In genomic region chr19:18477974-18478373, GRCh38 we compare ENCODE assay signal across 8 cellular contexts. TPM values are rescaled to one million over a fixed set of nuclear protein-coding genes. Genes with fewer than 3 reads are reported as not detected.
DNase-seq lines count a peak whose midpoint lies in the region; ATAC-seq, FAIRE-seq and TF ChIP-seq lines count a peak whose summit lies in the region.

No MANE protein-coding gene starts in this region.

- H3K36me3 ChIP-seq in K562 (ENCODE audit: control insufficient read depth, insufficient read depth, low read length): no peaks in the 10 kb centered on the region; the same call in 2 of the 3 replicates

- intact Hi-C loops in K562 (cut with micrococcal nuclease): loop anchor here (5.0 kb wide), 1 partner anchor 114 kb away; no protein-coding TSS in a partner anchor
- intact Hi-C loops in natural killer cell (cut with micrococcal nuclease): loop anchor here (2.0 to 5.0 kb wide), 2 partner anchors 19 to 109 kb away; partner anchors contain the start of gene REX1BD

- H3K4me1 ChIP-seq in A549 (peaks cover 21% of the 10 kb centered on the region), K562 (replicated peaks in 1 of 2; ENCODE audit: control insufficient read depth in 2 of 2, insufficient read depth in 2 of 2, low read length in 2 of 2) (peaks cover 42 to 59% of the 10 kb centered on the region in 2 experiments)

- CTCF ChIA-PET in A549 (lab: Yijun Ruan, JAX) (interaction anchor here (0.6 to 6.7 kb wide), 4 partner anchors 8 to 397 kb away, joined by 3 to 30 read pairs (median 4); no protein-coding TSS in a partner anchor), K562 (lab: Yijun Ruan, JAX; ENCODE audit: low intra/inter-chr PET ratio) (no interaction called here)

- peaks cover 3% of the 10 kb centered on the region for H3K9me1 ChIP-seq in K562 (ENCODE audit: control insufficient read depth, insufficient read depth, low read length)

- H3K4me1 Mint-ChIP-seq in natural killer cell: peaks cover 68 to 87% of the 10 kb centered on the region in 2 donors

- H3K4me3 ChIP-seq in A549 (no peak overlapping the region), K562 (no peak overlapping the region)

- POLR2A ChIA-PET in A549 (lab: Yijun Ruan, JAX) (interaction anchor here (1.3 kb wide), 1 partner anchor 80 kb away, joined by 3 read pairs; the partner anchor contains the start of gene KXD1), K562 (lab: Yijun Ruan, JAX) (interaction anchor here (0.6 kb wide), 1 partner anchor 26 kb away, joined by 3 read pairs; no protein-coding TSS in a partner anchor)

- H3K79me2 ChIP-seq in K562 (ENCODE audit: control insufficient read depth, insufficient read depth, low read length): peaks cover 92% of the 10 kb centered on the region

- H2AFZ ChIP-seq in K562 (ENCODE audit: low read depth, low read length): no peak overlapping the region

- ATAC-seq in A549 (no peak), K562 (no peak), natural killer cell (peak in 2 of 3 donors; percentile 2 to 5)

- WGBS in A549 (ENCODE audit: missing lambda C conversion rate): 89% methylated on average over 8 of the region's 8 CpGs
- WGBS in K562 (ENCODE audit: insufficient coverage, low coverage, missing lambda C conversion rate): 86% methylated on average over 8 of the region's 8 CpGs

- H3K9me3 ChIP-seq in A549: no peaks in the 10 kb centered on the region
- no peaks in the 10 kb centered on the region for H3K9me3 ChIP-seq in K562 (replicated peaks; ENCODE audit: control insufficient read depth, insufficient read depth, low read depth, low read length)

- FAIRE-seq in A549 (lab: Jason Lieb, UNC): no peak
- peak; percentile 23 for FAIRE-seq in HTR-8/SVneo (lab: Jason Lieb, UNC)
- no peak for FAIRE-seq in K562 (lab: Jason Lieb, UNC)

- in situ Hi-C loops in K562 (cut with MboI): no loop called here

- TF ChIP-seq POLR2A in A549 (IDR thresholded peaks at IDR 0.05; ENCODE audit: low read length) (no peak), K562 (conservative IDR thresholded peaks at IDR 0.05) (no peak)

- H3K27ac Mint-ChIP-seq in natural killer cell: peak overlapping the region; percentile 93 to 99

- BruUV-seq in K562 (replicated peaks; lab: Mats Ljungman, UMichigan): no TSS peak

- TF ChIP-seq EP300 in A549 (IDR thresholded peaks at IDR 0.05): no peak
- TF ChIP-seq EP300 in K562 (IDR thresholded peaks at IDR 0.05; ENCODE audit: low read length): no peak

- TF ChIP-seq CTCF in A549 (IDR thresholded peaks at IDR 0.05) (no peak), K562 (IDR thresholded peaks at IDR 0.05 in 2 of 3, conservative IDR thresholded peaks at IDR 0.05 in 1 of 3; ENCODE audit: insufficient read depth in 2 of 3, low read depth in 1 of 3, low read length in 3 of 3) (no peak), natural killer cell (IDR thresholded peaks at IDR 0.05) (no peak)

- H3K27me3 Mint-ChIP-seq in natural killer cell (ENCODE audit: low read depth in 2 of 2): no peaks in the 10 kb centered on the region

- no peak for TF ChIP-seq RAD21 in A549 (conservative IDR thresholded peaks at IDR 0.05 in 1 of 2, IDR thresholded peaks at IDR 0.05 in 1 of 2)
- no peak for TF ChIP-seq RAD21 in K562 (CRISPR knock-in tag; conservative IDR thresholded peaks at IDR 0.05 in 1 of 2, IDR thresholded peaks at IDR 0.05 in 1 of 2)

- no peak for DNase-seq in A549 (ENCODE audit: low read depth in 1 of 2, low spot score in 1 of 2)
- no peak for DNase-seq in HTR-8/SVneo (ENCODE audit: insufficient read length, low spot score)
- DNase-seq in K562 (ENCODE audit: extremely low read depth in 1 of 4, low spot score in 3 of 4): no peak
- no peak for DNase-seq in natural killer cell
- DNase-seq in cerebellar nuclear complex (lab: John Stamatoyannopoulos, UW): no peak
- no peak for DNase-seq in NCI-H1092 (lab: John Stamatoyannopoulos, UW)
- no peak for DNase-seq in NCI-H774 (lab: John Stamatoyannopoulos, UW)
- no peak for DNase-seq in mucosa of gallbladder (ENCODE audit: low spot score)

- no peaks in the 10 kb centered on the region for H3K9me3 Mint-ChIP-seq in natural killer cell

- peak overlapping the region in 1 of 2 experiments; percentile 85; a peak in 3 of 4 replicates for H3K9ac ChIP-seq in K562 (ENCODE audit: insufficient read depth in 1 of 2, low read depth in 2 of 2, low read length in 2 of 2)

- H3K27ac ChIP-seq in A549 (peak overlapping the region; percentile 82 to 98), K562 (ENCODE audit: extremely low read depth, low read depth, low read length) (peak overlapping the region; percentile 51; the same call in 1 of the 3 replicates)

- H3K27me3 ChIP-seq in K562 (ENCODE audit: control insufficient read depth in 2 of 2, insufficient read depth in 2 of 2, low read length in 2 of 2): no peaks in the 10 kb centered on the region

- H3K4me2 ChIP-seq in A549 (no peak overlapping the region), K562 (ENCODE audit: insufficient read depth, low read length) (no peak overlapping the region)

- H3K36me3 Mint-ChIP-seq in natural killer cell: no peaks in the 10 kb centered on the region

- peaks cover 38% of the 10 kb centered on the region for H4K20me1 ChIP-seq in K562 (replicated peaks; ENCODE audit: control insufficient read depth, insufficient read depth, low read length)

- peak overlapping the region; percentile 47 for H3K4me3 Mint-ChIP-seq in natural killer cell

RNA-seq across cellular contexts. Expression of gene ISYNA1, which starts 40.0 kb away (rescaled TPM):
- polyA plus RNA-seq in A549 (2011; rRNA removed): 17.6 and 18.0 TPM in 2 replicates
- polyA plus RNA-seq in A549 (2012; cell fraction: cytosol; rRNA removed): 43.0 and 56.5 TPM in 2 replicates
- 199 and 307 TPM in 2 replicates for polyA plus RNA-seq in A549 (2012; cell fraction: nucleus; rRNA removed)
- 48.5 to 71.0 TPM (median 60.7 TPM) in 3 replicates for polyA plus RNA-seq in A549 (2017; fragmentation: RNase III; extraction: RNeasy Plus Mini Kit Qiagen cat#74134 plus additional on column Dnase treatment)
- 17.4 and 29.8 TPM in 2 replicates for polyA minus RNA-seq in A549 (2011; rRNA and poly(A)+ RNA removed)
- 155 and 651 TPM in 2 replicates for total RNA-seq in K562 (2011; cell fraction: chromatin; rRNA removed; ENCODE audit: low replicate concordance)
- 616 and 678 TPM in 2 replicates for total RNA-seq in K562 (2011; cell fraction: nucleolus; rRNA removed)
- total RNA-seq in K562 (2011; cell fraction: nucleoplasm; rRNA removed): 226 and 284 TPM in 2 replicates
- 180 and 202 TPM in 2 replicates for total RNA-seq in K562 (2014; rRNA removed)
- 14.6 and 32.0 TPM in 2 replicates for total RNA-seq in K562 (2014; rRNA removed; fragmentation: Illumina TruSeq; extraction: Trizol)
- 93.2 and 96.8 TPM in 2 replicates for total RNA-seq in K562 (2015; rRNA removed; fragmentation: Illumina TruSeq; extraction: Trizol)
- 435 and 460 TPM in 2 replicates for total RNA-seq in K562 (2021)
- polyA plus RNA-seq in K562 (2011; rRNA removed): 99.3 and 191 TPM in 2 replicates
- 148 and 356 TPM in 2 replicates for polyA plus RNA-seq in K562 (2011; cell fraction: cytosol; rRNA removed)
- 1,012 and 1,382 TPM in 2 replicates for polyA plus RNA-seq in K562 (2011; cell fraction: nucleus; rRNA removed)
- polyA plus RNA-seq in K562 (2012): 319 and 453 TPM in 2 replicates
- 73.2 and 198 TPM in 2 replicates for polyA plus RNA-seq in K562 (2014; fragmentation: Illumina TruSeq; extraction: Trizol)
- 10 to 100 TPM; 21.8 to 57.6 TPM for polyA plus RNA-seq in K562 (2014; fragmentation: Nextera tagmentation; extraction: Ambion mirVana)
- 376 and 380 TPM in 2 replicates for polyA plus RNA-seq in K562 (2014; rRNA removed)
- 36.7 and 52.6 TPM in 2 replicates for polyA minus RNA-seq in K562 (2011; rRNA and poly(A)+ RNA removed)
- polyA minus RNA-seq in K562 (2011; cell fraction: cytosol; rRNA and poly(A)+ RNA removed): 173 and 245 TPM in 2 replicates
- 114 and 124 TPM in 2 replicates for polyA minus RNA-seq in K562 (2011; cell fraction: nucleus; rRNA and poly(A)+ RNA removed)
- total RNA-seq in natural killer cell: 10 to 100 TPM; 39.7 to 53.6 (median 40.1) TPM
- 37.1 TPM for total RNA-seq in mucosa of gallbladder

RNA-seq across cellular contexts. Expression of gene ELL, which starts 43.9 kb away (rescaled TPM):
- polyA plus RNA-seq in A549 (2011; rRNA removed) (1.1 and 1.6 TPM in 2 replicates), A549 (2017; fragmentation: RNase III; extraction: RNeasy Plus Mini Kit Qiagen cat#74134 plus additional on column Dnase treatment) (3.6 to 3.8 TPM (median 3.7 TPM) in 3 replicates), K562 (2011; rRNA removed) (4.0 and 9.2 TPM in 2 replicates), K562 (2014; fragmentation: Illumina TruSeq; extraction: Trizol) (4.1 and 9.6 TPM in 2 replicates), K562 (2014; fragmentation: Nextera tagmentation; extraction: Ambion mirVana) (under 1 TPM; 0.24 to 0.45 TPM), K562 (2014; rRNA removed) (9.0 and 13.2 TPM in 2 replicates)
- polyA plus RNA-seq in A549 (2012; cell fraction: cytosol; rRNA removed): 4.1 and 5.9 TPM in 2 replicates
- polyA plus RNA-seq in A549 (2012; cell fraction: nucleus; rRNA removed): 10.6 and 18.2 TPM in 2 replicates
- 2.4 and 3.6 TPM in 2 replicates for polyA minus RNA-seq in A549 (2011; rRNA and poly(A)+ RNA removed)
- total RNA-seq in K562 (2011; cell fraction: chromatin; rRNA removed; ENCODE audit: low replicate concordance): 26.9 and 68.3 TPM in 2 replicates
- total RNA-seq in K562 (2011; cell fraction: nucleolus; rRNA removed): 36.6 and 44.4 TPM in 2 replicates
- total RNA-seq in K562 (2011; cell fraction: nucleoplasm; rRNA removed): 26.0 and 26.8 TPM in 2 replicates
- total RNA-seq in K562 (2014; rRNA removed) (12.9 and 16.3 TPM in 2 replicates), K562 (2014; rRNA removed; fragmentation: Illumina TruSeq; extraction: Trizol) (2.8 and 3.2 TPM in 2 replicates), K562 (2015; rRNA removed; fragmentation: Illumina TruSeq; extraction: Trizol) (5.4 and 6.0 TPM in 2 replicates), K562 (2021) (22.1 and 22.5 TPM in 2 replicates), natural killer cell (10 to 100 TPM; 61.1 to 64.3 (median 63.8) TPM), mucosa of gallbladder (20.1 TPM)
- 4.9 and 11.1 TPM in 2 replicates for polyA plus RNA-seq in K562 (2011; cell fraction: cytosol; rRNA removed)
- polyA plus RNA-seq in K562 (2011; cell fraction: nucleus; rRNA removed): 14.6 and 22.8 TPM in 2 replicates
- 12.3 and 14.0 TPM in 2 replicates for polyA plus RNA-seq in K562 (2012)
- polyA minus RNA-seq in K562 (2011; rRNA and poly(A)+ RNA removed): 2.8 and 4.1 TPM in 2 replicates
- polyA minus RNA-seq in K562 (2011; cell fraction: cytosol; rRNA and poly(A)+ RNA removed): 7.6 and 14.9 TPM in 2 replicates
- 7.0 and 10.7 TPM in 2 replicates for polyA minus RNA-seq in K562 (2011; cell fraction: nucleus; rRNA and poly(A)+ RNA removed)

RNA-seq across cellular contexts. Expression of gene SSBP4, which starts 58.8 kb away (rescaled TPM):
- polyA plus RNA-seq in A549 (2011; rRNA removed) (5.4 and 6.9 TPM in 2 replicates), A549 (2017; fragmentation: RNase III; extraction: RNeasy Plus Mini Kit Qiagen cat#74134 plus additional on column Dnase treatment) (37.8 to 43.2 TPM (median 41.5 TPM) in 3 replicates), K562 (2011; rRNA removed) (20.1 and 25.9 TPM in 2 replicates), K562 (2014; fragmentation: Illumina TruSeq; extraction: Trizol) (39.0 and 114 TPM in 2 replicates), K562 (2014; fragmentation: Nextera tagmentation; extraction: Ambion mirVana) (1 to 10 TPM; 1.1 to 1.9 TPM), K562 (2014; rRNA removed) (119 and 133 TPM in 2 replicates)
- 28.5 and 47.8 TPM in 2 replicates for polyA plus RNA-seq in A549 (2012; cell fraction: cytosol; rRNA removed)
- 69.4 and 124 TPM in 2 replicates for polyA plus RNA-seq in A549 (2012; cell fraction: nucleus; rRNA removed)
- polyA minus RNA-seq in A549 (2011; rRNA and poly(A)+ RNA removed): 5.0 and 10.7 TPM in 2 replicates
- total RNA-seq in K562 (2011; cell fraction: chromatin; rRNA removed; ENCODE audit: low replicate concordance): 28.5 and 141 TPM in 2 replicates
- total RNA-seq in K562 (2011; cell fraction: nucleolus; rRNA removed): 209 and 228 TPM in 2 replicates
- 68.6 and 76.2 TPM in 2 replicates for total RNA-seq in K562 (2011; cell fraction: nucleoplasm; rRNA removed)
- total RNA-seq in K562 (2014; rRNA removed) (125 and 188 TPM in 2 replicates), K562 (2014; rRNA removed; fragmentation: Illumina TruSeq; extraction: Trizol) (21.2 and 21.4 TPM in 2 replicates), K562 (2015; rRNA removed; fragmentation: Illumina TruSeq; extraction: Trizol) (72.3 and 76.3 TPM in 2 replicates), K562 (2021) (189 TPM in 2 replicates), natural killer cell (100 to 1,000 TPM; 137 to 169 (median 158) TPM), mucosa of gallbladder (68.1 TPM)
- 25.4 and 118 TPM in 2 replicates for polyA plus RNA-seq in K562 (2011; cell fraction: cytosol; rRNA removed)
- polyA plus RNA-seq in K562 (2011; cell fraction: nucleus; rRNA removed): 134 and 296 TPM in 2 replicates
- 81.3 and 110 TPM in 2 replicates for polyA plus RNA-seq in K562 (2012)
- 3.6 and 7.0 TPM in 2 replicates for polyA minus RNA-seq in K562 (2011; rRNA and poly(A)+ RNA removed)
- polyA minus RNA-seq in K562 (2011; cell fraction: cytosol; rRNA and poly(A)+ RNA removed): 37.3 and 43.8 TPM in 2 replicates
- 85.0 and 105 TPM in 2 replicates for polyA minus RNA-seq in K562 (2011; cell fraction: nucleus; rRNA and poly(A)+ RNA removed)

Comparison
In these comparisons a context has a peak if more than half of its experiments do, and no peak if none do; other contexts are left out.
1. ATAC-seq: peak in natural killer cell (2 of 3); none in A549 (0 of 2) and K562 (single experiment).